ENCODE assay signal across 1 cellular context in the genomic region with DNA sequence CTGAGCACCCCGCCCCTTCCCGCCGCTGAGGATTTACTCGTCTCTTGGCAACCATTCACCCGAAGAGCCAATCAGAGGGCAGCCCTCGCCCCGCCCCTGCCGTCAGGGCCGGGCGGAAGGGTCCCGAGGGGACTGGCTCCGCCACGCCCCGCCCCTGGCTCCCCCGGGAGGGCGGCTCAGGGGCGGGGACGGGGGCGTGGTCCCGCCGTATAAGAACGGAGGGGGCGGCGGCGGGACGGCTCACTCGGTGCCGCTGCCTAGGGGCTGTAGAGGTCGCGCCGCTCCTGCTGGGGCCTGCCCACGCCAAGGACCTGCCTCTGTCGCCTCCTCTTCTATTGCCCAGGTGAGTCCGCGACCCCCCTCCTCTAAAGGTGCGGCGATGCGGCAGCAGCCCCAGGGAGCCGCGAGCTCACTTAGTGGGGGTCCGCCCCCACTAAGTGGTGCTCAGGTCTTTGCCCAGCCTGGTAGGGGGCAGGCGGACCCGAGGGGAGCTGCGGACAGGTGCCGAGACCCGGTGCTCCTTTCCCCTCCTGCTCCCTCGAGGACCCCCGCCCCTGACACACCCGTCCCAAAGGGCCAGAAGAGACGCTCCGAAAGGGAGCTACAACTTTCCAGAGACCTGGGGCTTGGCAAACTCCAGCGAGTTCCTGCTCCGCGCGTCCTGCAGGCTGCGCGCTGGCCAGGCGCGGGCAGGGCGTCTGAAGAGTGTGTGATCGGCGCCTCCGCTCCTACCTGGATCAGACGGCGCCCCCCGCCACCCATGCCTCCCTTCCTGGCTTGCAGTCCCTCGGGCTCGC.
TF ChIP-seq lines count a peak whose summit lies in the region.

A gene (plus strand): TSS at position 238 of the 797 bp plus-strand sequence. CDS start 16,821 bp downstream, outside the sequence.

TF ChIP-seq in GM23338, 12 proteins besides CTCF, POLR2A, EP300 and RAD21:
- TF ChIP-seq ZNF331 (CRISPR knock-in tag; IDR thresholded peaks at IDR 0.05; ENCODE audit: low read depth): no peak
- no peak for TF ChIP-seq JUNB (IDR thresholded peaks at IDR 0.05; ENCODE audit: unreplicated experiment)
- TF ChIP-seq EZH2 (IDR thresholded peaks at IDR 0.05; ENCODE audit: low read depth, unreplicated experiment): no peak
- TF ChIP-seq POLR2AphosphoS5 (IDR thresholded peaks at IDR 0.05; ENCODE audit: low read depth): peak; percentile 80
- no peak for TF ChIP-seq STAT1 (IDR thresholded peaks at IDR 0.05; ENCODE audit: unreplicated experiment)
TF ChIP-seq in GM23338: peak in this region for 1.
